Comparison of ENCODE assay signal across 19 cellular contexts in genomic region chr10:79287973-79288715, GRCh38. TPM values are rescaled to one million over a fixed set of nuclear protein-coding genes. Genes with fewer than 3 reads are reported as not detected.
DNase-seq lines count a peak whose midpoint lies in the region; ATAC-seq and TF ChIP-seq lines count a peak whose summit lies in the region.
"Had no signal": no experiment of that assay in that cellular context is flagged by ENCODE, and none has a peak within 500 bp of the region (broad histone marks: within the 10 kb centered on the region; RNA-seq: fewer than 3 reads in every experiment).

No MANE protein-coding gene starts in this region.

- no peak overlapping the region for H2BK15ac ChIP-seq in mesenchymal stem cell (ENCODE audit: low read depth, poor library complexity, severe bottlenecking)

- H3K9me3 ChIP-seq in vagina (no peaks in the 10 kb centered on the region), mesenchymal stem cell (ENCODE audit: control insufficient read depth, low read length) (no peaks in the 10 kb centered on the region)
- H3K9me3 ChIP-seq: esophagus muscularis mucosa had no signal

- H3K27ac ChIP-seq in vagina (peak overlapping the region; percentile 5), mesenchymal stem cell (ENCODE audit: low read length, poor library complexity, severe bottlenecking) (no peak overlapping the region)
- H3K27ac ChIP-seq: parathyroid adenoma had no signal

- no peak overlapping the region for H2AK5ac ChIP-seq in mesenchymal stem cell (ENCODE audit: low read length, severe bottlenecking)

- H3K14ac ChIP-seq in mesenchymal stem cell (ENCODE audit: low read length in 2 of 2), result peak overlapping the region in 1 of 2 experiments; percentile 61

- no peak for TF ChIP-seq CTCF in nephron progenitor cell (IDR thresholded peaks at IDR 0.05)
- no peak for TF ChIP-seq CTCF in vagina (IDR thresholded peaks at IDR 0.05)

- no peak for ATAC-seq in activated naive CD8-positive, alpha-beta T cell treated with anti-CD3 and anti-CD28 coated beads, Interleukin-2, amount 10 ng/mL, durations not matched to agents 7 days and 5 days (ENCODE audit: low read depth)
- no peak for ATAC-seq in GM19452 (IDR thresholded peaks at IDR 0.05; ENCODE audit: unreplicated experiment)
- ATAC-seq: GM12878, GM23338 had no signal

- no peaks in the 10 kb centered on the region for H3K27me3 Mint-ChIP-seq in activated naive CD8-positive, alpha-beta T cell treated with anti-CD3 and anti-CD28 coated beads, Interleukin-2, amount 10 ng/mL, durations not matched to agents 7 days and 5 days
- no peaks in the 10 kb centered on the region for H3K27me3 Mint-ChIP-seq in activated naive CD8-positive, alpha-beta T cell treated with anti-CD3 and anti-CD28 coated beads for 36 hours
- H3K27me3 Mint-ChIP-seq in dendritic cell treated with granulocyte-macrophage colony-stimulating factor and Interleukin-4, amounts not matched to agents 40 ng/mL and 50 ng/mL, for 4 days, result no peaks in the 10 kb centered on the region
- H3K27me3 Mint-ChIP-seq in nephron progenitor cell (ENCODE audit: low read depth, poor library complexity), result no peaks in the 10 kb centered on the region

- H3K4me1 Mint-ChIP-seq in activated naive CD8-positive, alpha-beta T cell treated with anti-CD3 and anti-CD28 coated beads, Interleukin-2, amount 10 ng/mL, durations not matched to agents 7 days and 5 days, result peaks cover 49% of the 10 kb centered on the region
- H3K4me1 Mint-ChIP-seq in activated naive CD8-positive, alpha-beta T cell treated with anti-CD3 and anti-CD28 coated beads for 36 hours, result peaks cover 45% of the 10 kb centered on the region
- H3K4me1 Mint-ChIP-seq in dendritic cell treated with granulocyte-macrophage colony-stimulating factor and Interleukin-4, amounts not matched to agents 40 ng/mL and 50 ng/mL, for 4 days (ENCODE audit: low read depth), result peaks cover 100% of the 10 kb centered on the region
- peaks cover 17% of the 10 kb centered on the region for H3K4me1 Mint-ChIP-seq in nephron progenitor cell

- no peak for DNase-seq in activated naive CD8-positive, alpha-beta T cell treated with anti-CD3 and anti-CD28 coated beads, Interleukin-2, amount 10 ng/mL, durations not matched to agents 7 days and 5 days
- DNase-seq in activated naive CD8-positive, alpha-beta T cell treated with anti-CD3 and anti-CD28 coated beads for 36 hours, result no peak
- DNase-seq in nephron progenitor cell (no peak), vagina (ENCODE audit: extremely low spot score in 2 of 2) (no peak), mesenchymal stem cell (no peak), erythroblast (lab: John Stamatoyannopoulos, UW) (no peak)
- DNase-seq: activated CD4-positive, alpha-beta T cell treated with anti-CD3 and anti-CD28 coated beads for 4 hours; amniotic stem cell; Calu3; midbrain; NCI-H446; stimulated activated CD4-positive, alpha-beta T cell treated with anti-CD3 and anti-CD28 coated beads, Interleukin-12 subunit alpha, Interleukin-12 subunit beta, amount 100 ng/mL, for 4 hours; T1000 had no signal

- H3K23ac ChIP-seq in mesenchymal stem cell (ENCODE audit: low read length in 2 of 2), result no peak overlapping the region

- no peak for TF ChIP-seq POLR2A in vagina (IDR thresholded peaks at IDR 0.05)
- TF ChIP-seq POLR2A in erythroblast (IDR thresholded peaks at IDR 0.05; ENCODE audit: low read length), result no peak

- H3K9me3 Mint-ChIP-seq in activated naive CD8-positive, alpha-beta T cell treated with anti-CD3 and anti-CD28 coated beads, Interleukin-2, amount 10 ng/mL, durations not matched to agents 7 days and 5 days, result no peaks in the 10 kb centered on the region
- H3K9me3 Mint-ChIP-seq in activated naive CD8-positive, alpha-beta T cell treated with anti-CD3 and anti-CD28 coated beads for 36 hours, result no peaks in the 10 kb centered on the region
- H3K9me3 Mint-ChIP-seq in dendritic cell treated with granulocyte-macrophage colony-stimulating factor and Interleukin-4, amounts not matched to agents 40 ng/mL and 50 ng/mL, for 4 days, result no peaks in the 10 kb centered on the region
- H3K9me3 Mint-ChIP-seq in nephron progenitor cell, result no peaks in the 10 kb centered on the region
- H3K9me3 Mint-ChIP-seq: GM23338 had no signal

- H3K36me3 ChIP-seq in vagina (peaks cover 0 to 38% of the 10 kb centered on the region in 2 donors), mesenchymal stem cell (ENCODE audit: control insufficient read depth in 1 of 2, insufficient read depth in 2 of 2, low read depth in 1 of 2, low read length in 2 of 2) (peaks cover 78 to 99% of the 10 kb centered on the region in 2 experiments)

- H3K27me3 ChIP-seq in vagina, result no peaks in the 10 kb centered on the region
- no peaks in the 10 kb centered on the region for H3K27me3 ChIP-seq in mesenchymal stem cell (ENCODE audit: control insufficient read depth in 1 of 2, insufficient read depth in 1 of 2, low read length in 2 of 2)
- H3K27me3 ChIP-seq: esophagus muscularis mucosa had no signal

- H3K36me3 Mint-ChIP-seq in activated naive CD8-positive, alpha-beta T cell treated with anti-CD3 and anti-CD28 coated beads, Interleukin-2, amount 10 ng/mL, durations not matched to agents 7 days and 5 days, result peaks cover 8% of the 10 kb centered on the region
- H3K36me3 Mint-ChIP-seq in activated naive CD8-positive, alpha-beta T cell treated with anti-CD3 and anti-CD28 coated beads for 36 hours, result peaks cover 7% of the 10 kb centered on the region
- peaks cover 84% of the 10 kb centered on the region for H3K36me3 Mint-ChIP-seq in dendritic cell treated with granulocyte-macrophage colony-stimulating factor and Interleukin-4, amounts not matched to agents 40 ng/mL and 50 ng/mL, for 4 days (ENCODE audit: low read depth)
- peaks cover 26% of the 10 kb centered on the region for H3K36me3 Mint-ChIP-seq in nephron progenitor cell (ENCODE audit: low read depth)

- no peak overlapping the region for H2BK5ac ChIP-seq in mesenchymal stem cell (ENCODE audit: low read depth, low read length, poor library complexity, severe bottlenecking)

- WGBS in mesenchymal stem cell, result 85% methylated on average over 15 of the region's 15 CpGs

- H3K9ac ChIP-seq in mesenchymal stem cell (ENCODE audit: low read length), result no peak overlapping the region
- H3K9ac ChIP-seq: parathyroid adenoma had no signal

- H4K91ac ChIP-seq in mesenchymal stem cell (ENCODE audit: low read length), result no peak overlapping the region

- no peak overlapping the region for H2BK120ac ChIP-seq in mesenchymal stem cell (ENCODE audit: low read depth, low read length)

- peaks cover 29% of the 10 kb centered on the region for H3K79me1 ChIP-seq in mesenchymal stem cell (replicated peaks; ENCODE audit: low read length, poor library complexity, severe bottlenecking)

- H3K4me3 Mint-ChIP-seq in activated naive CD8-positive, alpha-beta T cell treated with anti-CD3 and anti-CD28 coated beads, Interleukin-2, amount 10 ng/mL, durations not matched to agents 7 days and 5 days, result no peak overlapping the region
- no peak overlapping the region for H3K4me3 Mint-ChIP-seq in activated naive CD8-positive, alpha-beta T cell treated with anti-CD3 and anti-CD28 coated beads for 36 hours
- peak overlapping the region; percentile 40 for H3K4me3 Mint-ChIP-seq in dendritic cell treated with granulocyte-macrophage colony-stimulating factor and Interleukin-4, amounts not matched to agents 40 ng/mL and 50 ng/mL, for 4 days
- no peak overlapping the region for H3K4me3 Mint-ChIP-seq in nephron progenitor cell
- H3K4me3 Mint-ChIP-seq: GM23338 had no signal

- H3K27ac Mint-ChIP-seq in activated naive CD8-positive, alpha-beta T cell treated with anti-CD3 and anti-CD28 coated beads, Interleukin-2, amount 10 ng/mL, durations not matched to agents 7 days and 5 days, result peak overlapping the region; percentile 86
- H3K27ac Mint-ChIP-seq in activated naive CD8-positive, alpha-beta T cell treated with anti-CD3 and anti-CD28 coated beads for 36 hours, result no peak overlapping the region
- H3K27ac Mint-ChIP-seq in dendritic cell treated with granulocyte-macrophage colony-stimulating factor and Interleukin-4, amounts not matched to agents 40 ng/mL and 50 ng/mL, for 4 days, result peak overlapping the region; percentile 91
- H3K27ac Mint-ChIP-seq in nephron progenitor cell, result peak overlapping the region; percentile 57
- H3K27ac Mint-ChIP-seq: GM23338 had no signal

- no peak overlapping the region for H2AFZ ChIP-seq in mesenchymal stem cell (ENCODE audit: low read depth, low read length)
- H2AFZ ChIP-seq: GM23338, parathyroid adenoma had no signal

- POLR2A ChIA-PET in activated naive CD8-positive, alpha-beta T cell treated with anti-CD3 and anti-CD28 coated beads, Interleukin-2, amount 10 ng/mL, durations not matched to agents 7 days and 5 days (lab: Charles Lee), result no interaction called here

- H4K8ac ChIP-seq in mesenchymal stem cell (ENCODE audit: low read length), result no peak overlapping the region

- no peak overlapping the region for H2BK12ac ChIP-seq in mesenchymal stem cell (ENCODE audit: low read length in 2 of 2)

- H3K4me3 ChIP-seq in vagina, result no peak overlapping the region
- H3K4me3 ChIP-seq in mesenchymal stem cell (ENCODE audit: insufficient read depth in 1 of 2, low read depth in 1 of 2, low read length in 2 of 2), result no peak overlapping the region
- H3K4me3 ChIP-seq: esophagus muscularis mucosa, GM12878, GM23338 had no signal

- intact Hi-C loops in dendritic cell treated with granulocyte-macrophage colony-stimulating factor and Interleukin-4, amounts not matched to agents 40 ng/mL and 50 ng/mL, for 4 days (cut with micrococcal nuclease), result loop anchor here (2.0 kb wide), 1 partner anchor 21 kb away; no protein-coding TSS in a partner anchor
- intact Hi-C loops in vagina (cut with DNase I), result no loop called here

- no peak overlapping the region for H3K4ac ChIP-seq in mesenchymal stem cell (ENCODE audit: low read depth in 1 of 2, low read length in 2 of 2)

- H3K4me2 ChIP-seq in mesenchymal stem cell (ENCODE audit: low read length, poor library complexity, severe bottlenecking), result no peak overlapping the region
- H3K4me2 ChIP-seq: GM23338 had no signal

- peak overlapping the region in 1 of 2 experiments; percentile 30 for H3K18ac ChIP-seq in mesenchymal stem cell (ENCODE audit: low read depth in 1 of 2, low read length in 2 of 2)

- H3K4me1 ChIP-seq in vagina, result peaks cover 53% of the 10 kb centered on the region
- H3K4me1 ChIP-seq in mesenchymal stem cell (ENCODE audit: control insufficient read depth, insufficient read depth, low read depth, low read length), result peaks cover 36% of the 10 kb centered on the region

RNA-seq across cellular contexts. Expression of gene PPIF, which starts 59.1 kb away (rescaled TPM):
- 10 to 100 TPM; 56.9 to 57.0 TPM for total RNA-seq in activated naive CD8-positive, alpha-beta T cell treated with anti-CD3 and anti-CD28 coated beads, Interleukin-2, amount 10 ng/mL, durations not matched to agents 7 days and 5 days
- total RNA-seq in activated naive CD8-positive, alpha-beta T cell treated with anti-CD3 and anti-CD28 coated beads for 36 hours, result 100 to 1,000 TPM; 163 to 176 TPM
- 44.7 TPM for total RNA-seq in vagina
- polyA plus RNA-seq in mesenchymal stem cell (2013, experiment 1 of 2), result 49.4 TPM
- 50.7 TPM for polyA plus RNA-seq in mesenchymal stem cell (2013, experiment 2 of 2)
